In the genomic region with DNA sequence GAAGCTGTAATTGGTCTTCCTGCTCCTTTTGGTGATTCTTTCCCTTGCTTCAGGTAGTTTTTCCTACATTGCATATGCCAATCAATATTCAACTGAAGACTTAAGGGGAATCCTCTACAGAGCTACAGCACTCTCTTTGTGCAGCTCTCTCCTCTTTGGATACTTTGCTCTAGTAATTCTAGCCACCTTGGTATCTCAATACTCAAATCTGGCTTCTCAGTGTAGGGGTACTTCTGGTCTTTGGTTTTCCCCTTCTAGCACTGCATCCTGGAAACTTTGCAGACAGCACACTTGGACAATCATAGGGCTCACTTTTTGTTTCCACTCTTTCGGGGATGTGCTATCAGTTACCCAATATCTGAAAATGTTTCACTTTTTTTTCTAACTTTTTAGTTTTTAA, we compare ENCODE assay signal across 1 cellular context.
TF ChIP-seq lines count a peak whose summit lies in the region.

No MANE protein-coding gene starts in this region.

TF ChIP-seq in HEK293, 187 proteins besides CTCF, POLR2A, EP300 and RAD21 (continued from another document):
- TF ChIP-seq, protein P1, sequence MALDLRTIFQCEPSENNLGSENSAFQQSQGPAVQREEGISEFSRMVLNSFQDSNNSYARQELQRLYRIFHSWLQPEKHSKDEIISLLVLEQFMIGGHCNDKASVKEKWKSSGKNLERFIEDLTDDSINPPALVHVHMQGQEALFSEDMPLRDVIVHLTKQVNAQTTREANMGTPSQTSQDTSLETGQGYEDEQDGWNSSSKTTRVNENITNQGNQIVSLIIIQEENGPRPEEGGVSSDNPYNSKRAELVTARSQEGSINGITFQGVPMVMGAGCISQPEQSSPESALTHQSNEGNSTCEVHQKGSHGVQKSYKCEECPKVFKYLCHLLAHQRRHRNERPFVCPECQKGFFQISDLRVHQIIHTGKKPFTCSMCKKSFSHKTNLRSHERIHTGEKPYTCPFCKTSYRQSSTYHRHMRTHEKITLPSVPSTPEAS (tag by site-specific recombination; IDR thresholded peaks at IDR 0.05), result no peak
